ENCODE assay signal across 24 cellular contexts in the genomic region with DNA sequence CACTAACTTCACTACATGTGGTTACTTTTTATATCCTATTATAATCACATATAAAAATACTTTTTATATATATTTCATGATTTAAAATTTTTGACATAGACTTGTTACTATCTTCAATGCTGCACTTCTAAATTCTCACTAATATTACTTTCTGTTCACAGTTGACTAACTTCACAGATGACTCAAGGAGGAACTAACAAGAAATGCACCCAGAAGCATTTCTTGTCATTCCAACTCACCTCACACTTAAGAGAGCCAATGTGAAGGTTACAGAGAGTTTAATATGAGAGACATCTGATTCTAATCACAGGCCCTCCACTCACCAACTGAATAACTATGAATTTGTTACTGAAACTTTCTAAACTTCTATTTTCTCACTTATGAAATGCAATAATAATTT.
"Had no signal": no experiment of that assay in that cellular context is flagged by ENCODE, and none has a peak within 500 bp of the region (broad histone marks: within the 10 kb centered on the region; RNA-seq: fewer than 3 reads in every experiment).

No MANE protein-coding gene starts in this region.

- H3K27me3 ChIP-seq: cardiac muscle cell, neutrophil, pancreas, right lobe of liver, testis, vagina had no signal

- DNase-seq: activated CD4-positive, alpha-beta T cell treated with anti-CD3 and anti-CD28 coated beads for 1 hour; activated CD4-positive, alpha-beta T cell treated with anti-CD3 and anti-CD28 coated beads, Interleukin-2, amount 50 U/mL, for 1 hour; activated CD8-positive, alpha-beta T cell treated with anti-CD3 and anti-CD28 coated beads, Interleukin-2, amount 10 ng/mL, durations not matched to agents 7 days and 5 days; activated gamma-delta T cell; activated naive CD4-positive, alpha-beta T cell treated with anti-CD3 and anti-CD28 coated beads, Interleukin-2, amount 50 U/mL, for 16 hours; activated naive CD8-positive, alpha-beta T cell treated with anti-CD3 and anti-CD28 coated beads, Interleukin-2, amount 50 U/mL, for 24 hours; cortex of kidney; endodermal cell; kidney; pancreas; right lobe of liver; stimulated activated CD4-positive, alpha-beta T cell treated with anti-CD3 and anti-CD28 coated beads, Interleukin-2, amount 100 ng/mL, for 24 hours; testis; WERI-Rb-1 had no signal

- H3K9me3 ChIP-seq: neutrophil, pancreas, right lobe of liver, testis, vagina had no signal

- H3K36me3 ChIP-seq: cardiac muscle cell, neutrophil, pancreas, right lobe of liver, vagina, WERI-Rb-1 had no signal

- H3K27ac Mint-ChIP-seq: activated CD8-positive, alpha-beta T cell treated with anti-CD3 and anti-CD28 coated beads, Interleukin-2, amount 10 ng/mL, durations not matched to agents 7 days and 5 days; activated naive CD8-positive, alpha-beta T cell treated with anti-CD3 and anti-CD28 coated beads, Interleukin-2, amount 50 U/mL, for 24 hours; activated T-helper 1 cell treated with anti-CD3 and anti-CD28 coated beads, Interleukin-12 subunit alpha, Interleukin-12 subunit beta, Interleukin-2, Interleukin-4 antibody, amounts not matched to agents 30 ng/mL and 10 ng/mL and 1 ng/mL, durations not matched to agents 14 hours and 24 hours and 36 hours; endodermal cell; nephron; stimulated activated memory B cell treated with anti-CD40 and anti-IgM and Interleukin-4, amounts not matched to agents 10 μg/mL and 1 μg/mL and 100 μg/mL, for 72 hours; T-helper 2 cell treated with Interferon-gamma antibody and Interleukin-4, amounts not matched to agents 5 μg/mL and 100 μg/mL, for 36 hours; type B pancreatic cell had no signal

- H3K27me3 Mint-ChIP-seq: activated naive CD8-positive, alpha-beta T cell treated with anti-CD3 and anti-CD28 coated beads, Interleukin-2, amount 50 U/mL, for 24 hours; stimulated activated memory B cell treated with anti-CD40 and anti-IgM and Interleukin-4, amounts not matched to agents 10 μg/mL and 1 μg/mL and 100 μg/mL, for 72 hours; type B pancreatic cell had no signal

- H3K4me3 ChIP-seq: cardiac muscle cell, pancreas, right lobe of liver, skin epidermis, testis, vagina had no signal

- H3K4me1 ChIP-seq: pancreas, right lobe of liver, testis, vagina had no signal

- H3K9me3 Mint-ChIP-seq: activated T-helper 1 cell treated with anti-CD3 and anti-CD28 coated beads, Interleukin-12 subunit alpha, Interleukin-12 subunit beta, Interleukin-2, Interleukin-4 antibody, amounts not matched to agents 30 ng/mL and 10 ng/mL and 1 ng/mL, durations not matched to agents 14 hours and 24 hours and 36 hours; T-helper 2 cell treated with Interferon-gamma antibody and Interleukin-4, amounts not matched to agents 5 μg/mL and 100 μg/mL, for 36 hours; type B pancreatic cell had no signal

- H3K27ac ChIP-seq: cardiac muscle cell, epithelial cell of prostate, neutrophil, pancreas, right lobe of liver, skin epidermis, testis, vagina, WERI-Rb-1 had no signal

- FAIRE-seq: kidney, pancreas had no signal

- ATAC-seq: activated CD8-positive, alpha-beta T cell treated with anti-CD3 and anti-CD28 coated beads, Interleukin-2, amount 10 ng/mL, durations not matched to agents 7 days and 5 days; activated naive CD8-positive, alpha-beta T cell treated with anti-CD3 and anti-CD28 coated beads, Interleukin-2, amount 50 U/mL, for 24 hours; pancreas; right lobe of liver; stimulated activated memory B cell treated with anti-CD40 and anti-IgM and Interleukin-4, amounts not matched to agents 10 μg/mL and 1 μg/mL and 100 μg/mL, for 72 hours had no signal

- H3K36me3 Mint-ChIP-seq: stimulated activated memory B cell treated with anti-CD40 and anti-IgM and Interleukin-4, amounts not matched to agents 10 μg/mL and 1 μg/mL and 100 μg/mL, for 72 hours; type B pancreatic cell had no signal

- H3K4me1 Mint-ChIP-seq: activated naive CD8-positive, alpha-beta T cell treated with anti-CD3 and anti-CD28 coated beads, Interleukin-2, amount 50 U/mL, for 24 hours; endodermal cell; nephron; stimulated activated memory B cell treated with anti-CD40 and anti-IgM and Interleukin-4, amounts not matched to agents 10 μg/mL and 1 μg/mL and 100 μg/mL, for 72 hours had no signal

- H3K4me3 Mint-ChIP-seq: activated CD8-positive, alpha-beta T cell treated with anti-CD3 and anti-CD28 coated beads, Interleukin-2, amount 10 ng/mL, durations not matched to agents 7 days and 5 days; activated naive CD8-positive, alpha-beta T cell treated with anti-CD3 and anti-CD28 coated beads, Interleukin-2, amount 50 U/mL, for 24 hours; activated T-helper 1 cell treated with anti-CD3 and anti-CD28 coated beads, Interleukin-12 subunit alpha, Interleukin-12 subunit beta, Interleukin-2, Interleukin-4 antibody, amounts not matched to agents 30 ng/mL and 10 ng/mL and 1 ng/mL, durations not matched to agents 14 hours and 24 hours and 36 hours; endodermal cell; nephron; stimulated activated memory B cell treated with anti-CD40 and anti-IgM and Interleukin-4, amounts not matched to agents 10 μg/mL and 1 μg/mL and 100 μg/mL, for 72 hours; T-helper 2 cell treated with Interferon-gamma antibody and Interleukin-4, amounts not matched to agents 5 μg/mL and 100 μg/mL, for 36 hours; type B pancreatic cell had no signal
